In genomic region chr15:63517202-63517601, GRCh38 we compare ENCODE assay signal across 14 cellular contexts. TPM values are rescaled to one million over a fixed set of nuclear protein-coding genes. Genes with fewer than 3 reads are reported as not detected.
DNase-seq lines count a peak whose midpoint lies in the region; ATAC-seq, FAIRE-seq and TF ChIP-seq lines count a peak whose summit lies in the region.
"Had no signal": no experiment of that assay in that cellular context is flagged by ENCODE, and none has a peak within 500 bp of the region (broad histone marks: within the 10 kb centered on the region; RNA-seq: fewer than 3 reads in every experiment).

No MANE protein-coding gene starts in this region.

- no peak for FAIRE-seq in astrocyte (lab: Jason Lieb, UNC)

- H3K4me1 ChIP-seq in astrocyte (ENCODE audit: insufficient read depth, low read length): peaks cover 10% of the 10 kb centered on the region

- no peaks in the 10 kb centered on the region for H3K9me3 ChIP-seq in astrocyte (ENCODE audit: insufficient read depth, low read depth, low read length)

- DNase-seq in activated T-cell treated with anti-CD3 and anti-CD28 coated beads, Interleukin-2, amount 50 U/mL, for 72 hours: no peak
- DNase-seq in activated T-cell treated with anti-CD3 and anti-CD28 coated beads, Interleukin-2, amount 50 U/mL, for 1 hour: no peak
- peak; percentile 57 for DNase-seq in NOMO-1 treated with DMSO at 0.1 percent for 48 hours (lab: John Stamatoyannopoulos, UW; ENCODE audit: unreplicated experiment)
- DNase-seq in astrocyte (ENCODE audit: low read depth): no peak
- no peak for DNase-seq in DMS53 (lab: John Stamatoyannopoulos, UW)
- no peak for DNase-seq in lower leg skin (ENCODE audit: low spot score in 2 of 2)
- DNase-seq: glutamatergic neuron; NCI-H1105 treated with DMSO at 0.1 percent for 48 hours; NCI-H69; nucleus accumbens; stimulated activated CD4-positive, alpha-beta T cell treated with anti-CD3 and anti-CD28 coated beads, Interleukin-12 subunit alpha, Interleukin-12 subunit beta, amount 100 ng/mL, for 4 hours had no signal

- no peaks in the 10 kb centered on the region for H3K27me3 Mint-ChIP-seq in activated T-cell treated with anti-CD3 and anti-CD28 coated beads, Interleukin-2, amount 50 U/mL, for 72 hours (ENCODE audit: low read depth)
- no peaks in the 10 kb centered on the region for H3K27me3 Mint-ChIP-seq in astrocyte (ENCODE audit: low read depth, unreplicated experiment)
- H3K27me3 Mint-ChIP-seq in stimulated activated memory B cell treated with anti-CD40 and anti-IgM and Interleukin-4, amounts not matched to agents 10 μg/mL and 1 μg/mL and 100 μg/mL, for 72 hours: no peaks in the 10 kb centered on the region

- no peak overlapping the region for H3K27ac ChIP-seq in astrocyte (ENCODE audit: low read depth, low read length)

- H3K9ac ChIP-seq in astrocyte (ENCODE audit: low read length): no peak overlapping the region

- H3K36me3 ChIP-seq in astrocyte (ENCODE audit: insufficient read depth, low read length): no peaks in the 10 kb centered on the region

- no peak for TF ChIP-seq CTCF in astrocyte (IDR thresholded peaks at IDR 0.05; ENCODE audit: insufficient read depth, low read depth, low read length)
- no peak for TF ChIP-seq CTCF in lower leg skin (IDR thresholded peaks at IDR 0.05)

- peak overlapping the region; percentile 37 to 61 for H3K4me3 Mint-ChIP-seq in activated T-cell treated with anti-CD3 and anti-CD28 coated beads, Interleukin-2, amount 50 U/mL, for 72 hours
- H3K4me3 Mint-ChIP-seq in astrocyte (ENCODE audit: unreplicated experiment): no peak overlapping the region
- H3K4me3 Mint-ChIP-seq in stimulated activated memory B cell treated with anti-CD40 and anti-IgM and Interleukin-4, amounts not matched to agents 10 μg/mL and 1 μg/mL and 100 μg/mL, for 72 hours: peak overlapping the region; percentile 3
- H3K4me3 Mint-ChIP-seq: T-helper 1 cell treated with Interleukin-12 subunit alpha and Interleukin-12 subunit beta and Interleukin-4 antibody, amounts not matched to agents 30 μg/mL and 1 μg/mL, for 36 hours had no signal

- H3K4me3 ChIP-seq in astrocyte (ENCODE audit: insufficient read depth, low read depth, low read length): no peak overlapping the region
- no peak overlapping the region for H3K4me3 ChIP-seq in lower leg skin (ENCODE audit: low read depth, poor library complexity, severe bottlenecking)

- H2AFZ ChIP-seq in astrocyte (ENCODE audit: low read depth, low read length): no peak overlapping the region

- no peaks in the 10 kb centered on the region for H3K36me3 Mint-ChIP-seq in activated T-cell treated with anti-CD3 and anti-CD28 coated beads, Interleukin-2, amount 50 U/mL, for 72 hours (ENCODE audit: insufficient read depth in 2 of 2)
- no peaks in the 10 kb centered on the region for H3K36me3 Mint-ChIP-seq in astrocyte (ENCODE audit: low read depth, unreplicated experiment)
- H3K36me3 Mint-ChIP-seq in stimulated activated memory B cell treated with anti-CD40 and anti-IgM and Interleukin-4, amounts not matched to agents 10 μg/mL and 1 μg/mL and 100 μg/mL, for 72 hours: peaks cover 3% of the 10 kb centered on the region

- H4K20me1 ChIP-seq in astrocyte (ENCODE audit: insufficient read depth, low read length): peaks cover 76% of the 10 kb centered on the region

- H3K79me2 ChIP-seq in astrocyte (ENCODE audit: insufficient read depth, low read length): peaks cover 98% of the 10 kb centered on the region

- peaks cover 97% of the 10 kb centered on the region for H3K4me1 Mint-ChIP-seq in activated T-cell treated with anti-CD3 and anti-CD28 coated beads, Interleukin-2, amount 50 U/mL, for 72 hours (ENCODE audit: low read depth)
- H3K4me1 Mint-ChIP-seq in astrocyte (ENCODE audit: low read depth, unreplicated experiment): peaks cover 34% of the 10 kb centered on the region
- H3K4me1 Mint-ChIP-seq in stimulated activated memory B cell treated with anti-CD40 and anti-IgM and Interleukin-4, amounts not matched to agents 10 μg/mL and 1 μg/mL and 100 μg/mL, for 72 hours: peaks cover 84% of the 10 kb centered on the region

- no peak overlapping the region for H3K4me2 ChIP-seq in astrocyte (ENCODE audit: low read length)

- peak overlapping the region; percentile 86 for H3K27ac Mint-ChIP-seq in activated T-cell treated with anti-CD3 and anti-CD28 coated beads, Interleukin-2, amount 50 U/mL, for 72 hours
- H3K27ac Mint-ChIP-seq in astrocyte (ENCODE audit: unreplicated experiment): peak overlapping the region; percentile 2
- peak overlapping the region; percentile 47 for H3K27ac Mint-ChIP-seq in stimulated activated memory B cell treated with anti-CD40 and anti-IgM and Interleukin-4, amounts not matched to agents 10 μg/mL and 1 μg/mL and 100 μg/mL, for 72 hours
- H3K27ac Mint-ChIP-seq: T-helper 1 cell treated with Interleukin-12 subunit alpha and Interleukin-12 subunit beta and Interleukin-4 antibody, amounts not matched to agents 30 μg/mL and 1 μg/mL, for 36 hours had no signal

- no peaks in the 10 kb centered on the region for H3K27me3 ChIP-seq in astrocyte (ENCODE audit: insufficient read depth, low read length)

- TF ChIP-seq POLR2A in lower leg skin (IDR thresholded peaks at IDR 0.05): no peak

- peak in 1 of 2 donors; percentile 15 for ATAC-seq in activated T-cell treated with anti-CD3 and anti-CD28 coated beads, Interleukin-2, amount 50 U/mL, for 72 hours (replicated peaks in 1 of 2)
- peak; percentile 55 for ATAC-seq in stimulated activated memory B cell treated with anti-CD40 and anti-IgM and Interleukin-4, amounts not matched to agents 10 μg/mL and 1 μg/mL and 100 μg/mL, for 72 hours
- no peak for ATAC-seq in HG02981 (IDR thresholded peaks at IDR 0.05; ENCODE audit: unreplicated experiment)

- intact Hi-C loops in lower leg skin (cut with DNase I; ENCODE audit: low total_unique reads): no loop called here

- H3K9me3 Mint-ChIP-seq in activated T-cell treated with anti-CD3 and anti-CD28 coated beads, Interleukin-2, amount 50 U/mL, for 72 hours: no peaks in the 10 kb centered on the region
- no peaks in the 10 kb centered on the region for H3K9me3 Mint-ChIP-seq in astrocyte (ENCODE audit: unreplicated experiment)
- H3K9me3 Mint-ChIP-seq in stimulated activated memory B cell treated with anti-CD40 and anti-IgM and Interleukin-4, amounts not matched to agents 10 μg/mL and 1 μg/mL and 100 μg/mL, for 72 hours: no peaks in the 10 kb centered on the region
- H3K9me3 Mint-ChIP-seq: T-helper 1 cell treated with Interleukin-12 subunit alpha and Interleukin-12 subunit beta and Interleukin-4 antibody, amounts not matched to agents 30 μg/mL and 1 μg/mL, for 36 hours had no signal

RNA-seq across cellular contexts. Expression of gene USP3, which starts 12.8 kb away (rescaled TPM):
- 10 to 100 TPM; 66.5 to 78.0 TPM for total RNA-seq in activated T-cell treated with anti-CD3 and anti-CD28 coated beads, Interleukin-2, amount 50 U/mL, for 72 hours
- total RNA-seq in astrocyte: 38.1 and 40.1 TPM in 2 replicates
- 10 to 100 TPM; 43.9 to 66.5 (median 55.0) TPM for total RNA-seq in lower leg skin

Comparison
In these comparisons a context has a peak if more than half of its experiments do, and no peak if none do; other contexts are left out.
1. H3K27ac Mint-ChIP-seq: peak in every context shown above with its lines; median percentile 86 in activated T-cell treated with anti-CD3 and anti-CD28 coated beads, Interleukin-2, amount 50 U/mL, for 72 hours; 47 in stimulated activated memory B cell treated with anti-CD40 and anti-IgM and Interleukin-4, amounts not matched to agents 10 μg/mL and 1 μg/mL and 100 μg/mL, for 72 hours; 2 in astrocyte.